In the genomic region with DNA sequence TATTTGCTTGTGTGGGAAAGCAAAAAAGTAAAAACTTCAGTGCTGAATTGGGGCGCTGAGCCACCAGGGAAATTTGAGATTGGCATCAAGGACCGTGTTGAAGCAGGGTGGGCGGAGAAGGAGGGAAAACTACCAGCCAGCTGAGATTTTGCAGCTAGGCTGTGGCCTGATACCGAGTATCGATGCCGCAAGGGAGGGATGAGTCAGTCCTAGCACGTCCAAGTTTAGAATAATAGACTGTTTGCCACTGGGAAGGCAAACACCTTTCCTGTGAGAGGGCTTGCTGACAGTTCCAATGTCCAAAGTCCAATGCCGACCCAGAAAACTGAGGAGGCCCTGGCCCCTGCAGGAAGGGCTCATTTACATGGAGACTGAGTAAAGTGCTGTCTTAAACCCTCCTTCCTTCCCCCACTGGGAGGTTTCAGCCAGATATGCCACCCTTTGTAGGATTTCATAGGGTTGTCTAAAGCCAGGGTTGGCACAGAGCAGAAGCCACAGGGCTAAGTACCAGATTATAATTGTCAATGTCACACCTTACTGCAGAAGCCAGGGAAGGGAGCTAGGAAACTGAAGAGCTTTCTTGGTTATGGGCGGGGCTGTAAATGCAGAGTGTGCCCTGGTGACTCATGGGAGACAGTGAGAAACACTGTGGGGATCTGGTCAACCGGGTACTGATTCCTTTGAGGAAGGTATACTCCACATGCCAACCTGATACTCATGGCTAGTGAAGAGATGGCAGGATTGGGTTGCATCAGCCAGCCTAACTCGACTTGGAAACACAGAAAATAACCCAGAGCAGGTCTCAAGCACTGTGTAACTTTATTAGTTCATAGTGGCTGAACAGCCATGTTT, we compare ENCODE assay signal across 8 cellular contexts. TPM values are rescaled to one million over a fixed set of nuclear protein-coding genes. Genes with fewer than 3 reads are reported as not detected.
DNase-seq lines count a peak whose midpoint lies in the region; ATAC-seq and TF ChIP-seq lines count a peak whose summit lies in the region.

No MANE protein-coding gene starts in this region.

- intact Hi-C loops in colonic mucosa (cut with DNase I) (no loop called here), aorta (cut with DNase I) (no loop called here)

- peak overlapping the region; percentile 77 for H3K27ac ChIP-seq in colonic mucosa
- H3K27ac ChIP-seq in aorta (ENCODE audit: low read depth in 1 of 2, low read length in 2 of 2) = no peak overlapping the region

- H3K36me3 ChIP-seq in colonic mucosa = no peaks in the 10 kb centered on the region
- H3K36me3 ChIP-seq in aorta (ENCODE audit: control insufficient read depth in 1 of 2, insufficient read depth in 2 of 2, low read length in 1 of 2) = no peaks in the 10 kb centered on the region

- peak; percentile 15 for DNase-seq in NCI-H1436 (lab: John Stamatoyannopoulos, UW)
- no peak for DNase-seq in NCI-H1436 treated with DMSO at 0.1 percent for 48 hours (lab: John Stamatoyannopoulos, UW)
- peak; percentile 47 for DNase-seq in NCI-H69 (lab: John Stamatoyannopoulos, UW)
- peak; percentile 82 for DNase-seq in colonic mucosa
- peak; percentile 51 to 58 for DNase-seq in lung microvascular endothelial cell (ENCODE audit: low read depth in 2 of 2)
- no peak for DNase-seq in aorta

- H3K27me3 ChIP-seq in colonic mucosa = no peaks in the 10 kb centered on the region
- H3K27me3 ChIP-seq in aorta (ENCODE audit: control insufficient read depth in 1 of 2, insufficient read depth in 2 of 2, low read length in 1 of 2) = no peaks in the 10 kb centered on the region

- H3K4me3 ChIP-seq in colonic mucosa (no peak overlapping the region), aorta (ENCODE audit: low read length in 2 of 2) (no peak overlapping the region)

- WGBS in aorta, 2 donors = 25 to 30% methylated on average over 11 of the region's 11 CpGs

- no peak for TF ChIP-seq CTCF in colonic mucosa (IDR thresholded peaks at IDR 0.05)

- H3K4me1 ChIP-seq in colonic mucosa = no peaks in the 10 kb centered on the region
- H3K4me1 ChIP-seq in aorta (ENCODE audit: control insufficient read depth in 1 of 2, insufficient read depth in 2 of 2, low read length in 2 of 2) = no peaks in the 10 kb centered on the region

- ATAC-seq in aorta (ENCODE audit: low FRiP score) (peak; percentile 63), HG03095 (IDR thresholded peaks at IDR 0.05; ENCODE audit: unreplicated experiment) (no peak), HG02852 (IDR thresholded peaks at IDR 0.05; ENCODE audit: unreplicated experiment) (no peak)

- H3K9me3 ChIP-seq in colonic mucosa (no peaks in the 10 kb centered on the region), aorta (ENCODE audit: control insufficient read depth, low read length) (no peaks in the 10 kb centered on the region)

- H3K9ac ChIP-seq in colonic mucosa (ENCODE audit: low read depth in 2 of 2, low read length in 2 of 2) = peak overlapping the region; percentile 13 to 64

RNA-seq across cellular contexts. Expression of gene PIK3CB, which starts 28.4 kb away (rescaled TPM):
- total RNA-seq in colonic mucosa = 10 to 100 TPM; 43.4 to 51.5 TPM
- 10.0 and 11.5 TPM in 2 replicates for total RNA-seq in lung microvascular endothelial cell
- 10 to 100 TPM; 27.2 to 29.8 TPM for total RNA-seq in aorta
- polyA plus RNA-seq in aorta = 10 to 100 TPM in 1 of 2 donors, 1 to 10 TPM in 1; 8.0 to 11.3 TPM

Comparison
In these comparisons a context has a peak if more than half of its experiments do, and no peak if none do; other contexts are left out.
1. DNase-seq: peak in NCI-H1436 (single experiment), NCI-H69 (single experiment), colonic mucosa (single experiment) and lung microvascular endothelial cell (2 of 2); none in NCI-H1436 treated with DMSO at 0.1 percent for 48 hours (single experiment) and aorta (0 of 2).